16 cellular contexts compared by ENCODE assay signal in the genomic region with DNA sequence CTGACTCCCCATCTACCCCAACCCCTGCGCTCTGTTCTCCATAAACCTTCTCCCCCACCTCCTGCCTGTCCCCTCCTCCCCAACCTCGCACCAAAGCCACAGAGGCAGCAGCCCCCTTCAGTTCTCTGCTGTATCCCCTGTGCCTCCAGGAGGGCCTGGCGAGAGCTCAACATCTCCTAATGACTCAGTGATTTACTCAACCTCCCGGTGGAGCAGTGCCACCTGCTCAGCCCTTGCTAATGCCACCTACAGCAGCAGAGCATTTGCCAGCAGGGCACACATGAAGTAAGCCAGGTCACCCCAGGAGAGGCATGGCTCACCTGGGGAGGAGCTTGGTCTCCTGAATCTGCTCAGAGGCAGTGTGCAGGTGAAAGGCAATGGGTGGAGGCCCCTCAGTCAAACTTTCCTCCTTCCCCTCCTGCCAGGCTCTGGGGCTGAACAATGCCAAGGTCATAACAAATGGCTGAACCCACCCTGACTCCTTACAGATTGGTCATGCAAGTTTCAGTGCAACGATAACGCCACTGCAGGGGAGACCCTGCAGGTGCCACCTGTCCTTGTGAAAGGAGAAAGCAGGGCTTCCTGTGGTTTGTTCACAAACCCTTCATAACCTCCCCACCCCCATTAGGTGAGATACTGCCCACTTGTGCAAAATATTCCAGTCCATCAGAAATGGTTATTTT. TPM values are rescaled to one million over a fixed set of nuclear protein-coding genes. Genes with fewer than 3 reads are reported as not detected.
DNase-seq lines count a peak whose midpoint lies in the region; ATAC-seq, FAIRE-seq and TF ChIP-seq lines count a peak whose summit lies in the region.
"Had no signal": no experiment of that assay in that cellular context is flagged by ENCODE, and none has a peak within 500 bp of the region (broad histone marks: within the 10 kb centered on the region; RNA-seq: fewer than 3 reads in every experiment).

No MANE protein-coding gene starts in this region.

- no peak for TF ChIP-seq EP300 in HepG2 (IDR thresholded peaks at IDR 0.05; ENCODE audit: low read depth in 2 of 2, low read length in 2 of 2)
- TF ChIP-seq EP300 in HepG2 (CRISPR knock-in tag; IDR thresholded peaks at IDR 0.05; ENCODE audit: borderline replicate concordance), result no peak
- TF ChIP-seq EP300 in transverse colon (IDR thresholded peaks at IDR 0.05; ENCODE audit: low read depth), result no peak

- H3K27ac ChIP-seq in right lobe of liver (peak overlapping the region in 1 of 3 donors; percentile 24), HepG2 (ENCODE audit: extremely low read length, insufficient read depth, low read length) (no peak overlapping the region), esophagus squamous epithelium (peak overlapping the region; percentile 49 to 85 (median 78)), transverse colon (peak overlapping the region in 1 of 4 donors; percentile 6)
- H3K27ac ChIP-seq: parathyroid adenoma had no signal

- no peaks in the 10 kb centered on the region for H4K20me1 ChIP-seq in HepG2 (ENCODE audit: insufficient read depth, low read length)

- H3K4me3 ChIP-seq in right lobe of liver (no peak overlapping the region), HepG2 (replicated peaks in 1 of 3; ENCODE audit: insufficient read depth in 1 of 3, low read depth in 2 of 3, low read length in 3 of 3) (no peak overlapping the region), esophagus squamous epithelium (no peak overlapping the region), transverse colon (no peak overlapping the region)

- H3K27me3 ChIP-seq in right lobe of liver (no peaks in the 10 kb centered on the region), HepG2 (ENCODE audit: control insufficient read depth in 1 of 2, insufficient read depth in 2 of 2, low read length in 2 of 2) (no peaks in the 10 kb centered on the region; a peak in 2 of 5 replicates), esophagus squamous epithelium (peaks cover 0 to 5% (median 0%) of the 10 kb centered on the region in 4 donors), transverse colon (no peaks in the 10 kb centered on the region)

- CTCF ChIA-PET in HepG2 (lab: Yijun Ruan, JAX; ENCODE audit: low intra/inter-chr PET ratio, low total read pairs), result no interaction called here

- WGBS in right lobe of liver (ENCODE audit: insufficient coverage, low coverage, low lambda C conversion rate, missing lambda C conversion rate), result 61% methylated on average over 4 of the region's 6 CpGs
- WGBS in HepG2 (ENCODE audit: low lambda C conversion rate), result 71% methylated on average over 6 of the region's 6 CpGs
- 44 to 76% methylated on average over 5 to 6 of the region's 6 CpGs for WGBS in esophagus squamous epithelium, 2 donors
- 65 to 92% methylated on average over 2 to 6 of the region's 6 CpGs for WGBS in transverse colon (ENCODE audit: low coverage in 1 of 2), 2 donors

- no peak for TF ChIP-seq CTCF in right lobe of liver (IDR thresholded peaks at IDR 0.05)
- TF ChIP-seq CTCF in HepG2 (CRISPR knock-in tag; IDR thresholded peaks at IDR 0.05), result no peak
- TF ChIP-seq CTCF in esophagus squamous epithelium (IDR thresholded peaks at IDR 0.05), result peak in 1 of 6 experiments; percentile 6
- no peak for TF ChIP-seq CTCF in transverse colon (IDR thresholded peaks at IDR 0.05)

- H2AFZ ChIP-seq in HepG2 (ENCODE audit: low read length), result no peak overlapping the region
- H2AFZ ChIP-seq: parathyroid adenoma had no signal

- BruUV-seq in HepG2 (replicated peaks; lab: Mats Ljungman, UMichigan), result no TSS peak

- TF ChIP-seq RAD21 in HepG2 (CRISPR knock-in tag; IDR thresholded peaks at IDR 0.05), result no peak

- H3K79me2 ChIP-seq in HepG2 (ENCODE audit: insufficient read depth, low read length), result no peaks in the 10 kb centered on the region
- H3K79me2 ChIP-seq: parathyroid adenoma had no signal

- FAIRE-seq in HepG2 (lab: Jason Lieb, UNC), result no peak

- intact Hi-C loops in right lobe of liver (cut with DNase I), result no loop called here
- intact Hi-C loops in HepG2 (cut with micrococcal nuclease; ENCODE audit: unreplicated experiment), result no loop called here
- intact Hi-C loops in esophagus squamous epithelium (cut with DNase I), result no loop called here
- intact Hi-C loops in transverse colon (cut with DNase I; ENCODE audit: low total_unique reads), result no loop called here

- no peak overlapping the region for H3K9ac ChIP-seq in HepG2 (ENCODE audit: insufficient read depth, low read depth, low read length)
- H3K9ac ChIP-seq: parathyroid adenoma had no signal

- peak; percentile 60 to 84 (median 67) for ATAC-seq in right lobe of liver
- no peak for ATAC-seq in HepG2
- no peak for ATAC-seq in GM19324 (IDR thresholded peaks at IDR 0.05; ENCODE audit: low FRiP score, unreplicated experiment)

- H3K4me1 ChIP-seq in right lobe of liver (peaks cover 0 to 22% (median 0%) of the 10 kb centered on the region in 4 donors), HepG2 (ENCODE audit: insufficient read depth, low read length) (peaks cover 49% of the 10 kb centered on the region), esophagus squamous epithelium (peaks cover 26 to 90% (median 32%) of the 10 kb centered on the region in 3 donors), transverse colon (peaks cover 4 to 20% (median 18%) of the 10 kb centered on the region in 4 donors)
- H3K4me1 ChIP-seq: parathyroid adenoma had no signal

- no peaks in the 10 kb centered on the region for H3K9me3 ChIP-seq in right lobe of liver
- H3K9me3 ChIP-seq in HepG2 (ENCODE audit: low read length), result no peaks in the 10 kb centered on the region
- no peaks in the 10 kb centered on the region for H3K9me3 ChIP-seq in esophagus squamous epithelium
- no peaks in the 10 kb centered on the region for H3K9me3 ChIP-seq in transverse colon
- H3K9me3 ChIP-seq: gastrocnemius medialis had no signal

- H3K4me2 ChIP-seq in HepG2 (ENCODE audit: low read depth, low read length), result no peak overlapping the region

- TF ChIP-seq POLR2A in right lobe of liver (IDR thresholded peaks at IDR 0.05), result no peak
- TF ChIP-seq POLR2A in HepG2 (IDR thresholded peaks at IDR 0.05; ENCODE audit: insufficient read depth in 1 of 2, low read depth in 2 of 2, low read length in 2 of 2), result no peak
- TF ChIP-seq POLR2A in esophagus squamous epithelium (IDR thresholded peaks at IDR 0.05), result no peak
- no peak for TF ChIP-seq POLR2A in transverse colon (IDR thresholded peaks at IDR 0.05)

- in situ Hi-C loops in HepG2 (cut with HindIII; ENCODE audit: extremely low pct_ligation_motif_present, low pct_unique_long_range_greater_than_20kb), result no loop called here
- in situ Hi-C loops in transverse colon (cut with MboI; ENCODE audit: low pct_ligation_motif_present in 1 of 4, low pct_unique_long_range_greater_than_20kb in 1 of 4, low sequenced_read_pairs in 3 of 4), result no loop called here

- DNase-seq in right lobe of liver, result peak; percentile 67 to 81 (median 75)
- DNase-seq in HepG2 (ENCODE audit: low spot score), result no peak
- peak; percentile 76 for DNase-seq in NCI-H345 (lab: John Stamatoyannopoulos, UW)
- DNase-seq in esophagus squamous epithelium (lab: John Stamatoyannopoulos, UW), result no peak
- DNase-seq in transverse colon, result peak; percentile 26
- DNase-seq in HPDE6-E6E7 (ENCODE audit: extremely low spot score), result no peak
- no peak for DNase-seq in stimulated activated naive CD4-positive, alpha-beta T cell treated with Interleukin-2 at 50 U/mL for 16 hours (lab: John Stamatoyannopoulos, UW)
- DNase-seq: CD4-positive, CD25-positive, alpha-beta regulatory T cell; dermis blood vessel endothelial cell; KBM-7; left cardiac atrium; NCI-H446; stimulated activated CD4-positive, alpha-beta T cell treated with anti-CD3 and anti-CD28 coated beads, Interleukin-1b, Interleukin-23, amount 100 ng/mL, for 48 hours had no signal

- POLR2A ChIA-PET in HepG2 (lab: Yijun Ruan, JAX), result no interaction called here

- H3K36me3 ChIP-seq in right lobe of liver, result no peaks in the 10 kb centered on the region
- H3K36me3 ChIP-seq in HepG2 (replicated peaks in 1 of 2; ENCODE audit: control insufficient read depth in 1 of 2, insufficient read depth in 2 of 2, low read length in 2 of 2), result no peaks in the 10 kb centered on the region
- H3K36me3 ChIP-seq in esophagus squamous epithelium, result no peaks in the 10 kb centered on the region
- no peaks in the 10 kb centered on the region for H3K36me3 ChIP-seq in transverse colon
- H3K36me3 ChIP-seq: gastrocnemius medialis had no signal

TF ChIP-seq in HepG2, 621 proteins besides CTCF, POLR2A, EP300 and RAD21 (continues in another document):
- TF ChIP-seq AGO1 (IDR thresholded peaks at IDR 0.05; ENCODE audit: low read depth, low read length, poor library complexity, severe bottlenecking), result no peak

RNA-seq across cellular contexts. Expression of gene TRPM1, which starts 19.8 kb away (rescaled TPM):
- total RNA-seq in right lobe of liver (not detected), HepG2 (2016; rRNA removed; fragmentation: Illumina TruSeq; extraction: Trizol) (not detected in 2 replicates), esophagus squamous epithelium (not detected), transverse colon (not detected)
- not detected in 2 replicates for total RNA-seq in HepG2 (2016; cell fraction: cytosol; rRNA removed; fragmentation: Illumina TruSeq; extraction: Trizol; ENCODE audit: low read depth)
- total RNA-seq in HepG2 (2016; cell fraction: insoluble cytoplasmic fraction; rRNA removed; fragmentation: Illumina TruSeq; extraction: Trizol), result not detected in 2 replicates
- not detected in 2 replicates for total RNA-seq in HepG2 (2016; cell fraction: membrane; rRNA removed; fragmentation: Illumina TruSeq; extraction: Trizol)
- total RNA-seq in HepG2 (2016; cell fraction: nucleus; rRNA removed; fragmentation: Illumina TruSeq; extraction: Trizol), result not detected in 2 replicates
- not detected in 2 replicates for polyA plus RNA-seq in HepG2 (2011; rRNA removed)
- not detected in 2 replicates for polyA plus RNA-seq in HepG2 (2011; cell fraction: cytosol; rRNA removed)
- not detected in 2 replicates for polyA plus RNA-seq in HepG2 (2011; cell fraction: nucleus; rRNA removed)
- polyA plus RNA-seq in HepG2 (2012), result not detected in 2 replicates
- polyA plus RNA-seq in HepG2 (2016; cell fraction: cytosol; fragmentation: Illumina TruSeq; extraction: Trizol; ENCODE audit: low read depth), result not detected in 2 replicates
- polyA plus RNA-seq in HepG2 (2016; cell fraction: insoluble cytoplasmic fraction; fragmentation: Illumina TruSeq; extraction: Trizol; ENCODE audit: low read depth), result not detected in 2 replicates
- not detected in 2 replicates for polyA plus RNA-seq in HepG2 (2016; cell fraction: membrane; fragmentation: Illumina TruSeq; extraction: Trizol; ENCODE audit: low read depth)
- not detected in 2 replicates for polyA plus RNA-seq in HepG2 (2016; cell fraction: nucleus; fragmentation: Illumina TruSeq; extraction: Trizol; ENCODE audit: insufficient read depth, low read depth)
- polyA minus RNA-seq in HepG2 (2011; rRNA and poly(A)+ RNA removed; ENCODE audit: low replicate concordance), result not detected in 2 replicates
- polyA minus RNA-seq in HepG2 (2011; cell fraction: cytosol; rRNA and poly(A)+ RNA removed), result not detected in 2 replicates
- polyA minus RNA-seq in HepG2 (2011; cell fraction: nucleus; rRNA and poly(A)+ RNA removed), result not detected in 2 replicates
- total RNA-seq: CD4-positive, CD25-positive, alpha-beta regulatory T cell; gastrocnemius medialis had no signal
- polyA plus RNA-seq: CD4-positive, CD25-positive, alpha-beta regulatory T cell had no signal

Comparison
In these comparisons a context has a peak if more than half of its experiments do, and no peak if none do; other contexts are left out.
1. ATAC-seq: peak in right lobe of liver (4 of 4); none in HepG2 (single experiment) and GM19324 (single experiment).
2. DNase-seq: peak in right lobe of liver (3 of 3), NCI-H345 (single experiment) and transverse colon (single experiment); none in HepG2 (single experiment), esophagus squamous epithelium (single experiment), HPDE6-E6E7 (single experiment) and stimulated activated naive CD4-positive, alpha-beta T cell treated with Interleukin-2 at 50 U/mL for 16 hours (single experiment).